28 cellular contexts compared by ENCODE assay signal in genomic region chr3:149992416-149993058, GRCh38.
"Had no signal": no experiment of that assay in that cellular context is flagged by ENCODE, and none has a peak within 500 bp of the region (broad histone marks: within the 10 kb centered on the region; RNA-seq: fewer than 3 reads in every experiment).

No MANE protein-coding gene starts in this region.

- DNase-seq: activated CD4-positive, alpha-beta T cell treated with anti-CD3 and anti-CD28 coated beads for 1 hour; activated CD4-positive, alpha-beta T cell treated with anti-CD3 and anti-CD28 coated beads for 48 hours; activated CD4-positive, CD25-positive, alpha-beta regulatory T cell; activated CD8-positive, alpha-beta T cell treated with anti-CD3 and anti-CD28 coated beads for 36 hours; activated effector memory CD4-positive, alpha-beta T cell treated with anti-CD3 and anti-CD28 coated beads, Interleukin-2, amount 50 U/mL, for 16 hours; activated naive CD4-positive, alpha-beta T cell; activated naive CD4-positive, alpha-beta T cell treated with anti-CD3 and anti-CD28 coated beads, Interleukin-2, amount 50 U/mL, for 16 hours; activated naive CD8-positive, alpha-beta T cell treated with anti-CD3 and anti-CD28 coated beads for 36 hours; activated T-cell treated with anti-CD3 and anti-CD28 coated beads, Interleukin-2, amount 50 U/mL, for 1 hour; activated T-cell treated with anti-CD3 and anti-CD28 coated beads, Interleukin-2, amount 50 U/mL, for 72 hours; amniotic stem cell; aorta; Karpas-422; NCI-H1105; NCI-H1417 treated with DMSO at 0.1 percent for 48 hours; NCI-H1930; NCI-H2081 treated with DMSO at 0.1 percent for 48 hours; NCI-H345; NCI-H524 treated with DMSO at 0.1 percent for 48 hours; NCI-H748 treated with DMSO at 0.1 percent for 48 hours; NK-92 treated with Interleukin-12 subunit alpha and Interleukin-12 subunit beta, amount 100 ng/mL, for 24 hours; Right ventricle myocardium superior; SW 1271; T-helper 1 cell; T-helper 2 cell; T-helper 9 cell had no signal

- H3K27ac ChIP-seq: cardiac muscle cell, VCaP had no signal

- H3K27me3 ChIP-seq: cardiac muscle cell had no signal

- H3K4me3 ChIP-seq: cardiac muscle cell had no signal

- H3K36me3 ChIP-seq: cardiac muscle cell had no signal
